Comparison of ENCODE assay signal across 8 cellular contexts in the genomic region with DNA sequence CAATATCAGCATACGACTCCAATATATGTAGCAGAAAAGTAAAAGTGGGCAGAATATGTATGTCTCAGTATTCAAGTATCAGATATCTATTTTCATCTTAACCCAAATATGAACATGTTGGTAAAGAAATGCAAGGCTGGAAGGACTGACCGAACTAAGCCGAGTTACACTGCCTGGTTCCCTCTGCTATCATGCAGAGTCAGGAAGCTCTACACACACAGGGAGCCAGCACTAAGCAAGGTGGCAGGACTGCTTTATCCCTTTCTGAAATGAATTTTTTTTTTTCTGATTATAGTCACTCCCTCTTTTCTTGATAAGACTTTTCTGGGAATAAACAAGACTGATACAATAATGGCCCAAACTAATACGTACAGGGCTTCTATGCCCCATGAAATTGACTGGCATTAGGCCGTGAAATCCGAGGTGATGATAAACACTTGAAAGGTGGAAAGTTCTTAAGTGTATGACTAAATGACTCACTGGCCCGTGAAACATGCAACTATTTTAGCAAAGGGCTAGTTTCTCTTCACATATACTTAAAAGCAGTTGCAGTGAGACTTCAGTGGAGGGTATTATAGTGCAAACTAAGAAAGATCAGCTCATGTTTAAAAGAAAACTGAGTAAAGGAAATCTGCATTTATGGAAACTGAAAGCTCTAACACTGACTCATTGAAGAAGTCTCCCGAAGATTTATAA. TPM values are rescaled to one million over a fixed set of nuclear protein-coding genes. Genes with fewer than 3 reads are reported as not detected.
DNase-seq lines count a peak whose midpoint lies in the region; ATAC-seq and TF ChIP-seq lines count a peak whose summit lies in the region.

No MANE protein-coding gene starts in this region.

- no peak overlapping the region for H3K4me3 ChIP-seq in PC-3 (ENCODE audit: low read length)

- H3K9me2 ChIP-seq in PC-3 (replicated peaks; ENCODE audit: low read length), result no peaks in the 10 kb centered on the region

- H3K4me3 Mint-ChIP-seq in activated T-helper 17 cell treated with anti-CD3 and anti-CD28 coated beads, Interleukin-2, amount 50 U/mL, for 72 hours, result peak overlapping the region; percentile 82
- H3K4me3 Mint-ChIP-seq in stimulated activated naive CD8-positive, alpha-beta T cell treated with anti-CD3 and anti-CD28 coated beads, Interleukin-15, amount 100 ng/mL, for 72 hours, result peak overlapping the region; percentile 37 to 75

- intact Hi-C loops in PC-3 (cut with micrococcal nuclease), result no loop called here

- no peak overlapping the region for H3K9ac ChIP-seq in PC-3 (ENCODE audit: low read length)

- H3K4me1 ChIP-seq in PC-3 (ENCODE audit: insufficient read depth, low read length), result no peaks in the 10 kb centered on the region

- H2AFZ ChIP-seq in PC-3 (ENCODE audit: low read length), result no peak overlapping the region

- H3K27me3 ChIP-seq in PC-3 (ENCODE audit: low read length), result no peaks in the 10 kb centered on the region

- H3K27ac Mint-ChIP-seq in activated T-helper 17 cell treated with anti-CD3 and anti-CD28 coated beads, Interleukin-2, amount 50 U/mL, for 72 hours, result peak overlapping the region; percentile 88
- peak overlapping the region; percentile 90 to 96 for H3K27ac Mint-ChIP-seq in stimulated activated naive CD8-positive, alpha-beta T cell treated with anti-CD3 and anti-CD28 coated beads, Interleukin-15, amount 100 ng/mL, for 72 hours

- ATAC-seq in GM19025 (IDR thresholded peaks at IDR 0.05; ENCODE audit: low read depth, unreplicated experiment) (peak; percentile 65), HG03066 (IDR thresholded peaks at IDR 0.05; ENCODE audit: low read depth, unreplicated experiment) (peak; percentile 86), PC-3 (no peak)
- peak; percentile 79 for ATAC-seq in activated T-helper 17 cell treated with anti-CD3 and anti-CD28 coated beads, Interleukin-2, amount 50 U/mL, for 72 hours (replicated peaks)
- peak; percentile 88 for ATAC-seq in stimulated activated naive CD8-positive, alpha-beta T cell treated with anti-CD3 and anti-CD28 coated beads, Interleukin-15, amount 100 ng/mL, for 72 hours

- no peak overlapping the region for H3K4me2 ChIP-seq in PC-3 (ENCODE audit: low read length)

- DNase-seq in A172 (ENCODE audit: low spot score), result peak; percentile 32
- DNase-seq in stimulated activated naive CD8-positive, alpha-beta T cell treated with anti-CD3 and anti-CD28 coated beads, Interleukin-15, amount 100 ng/mL, for 72 hours, result peak; percentile 31 to 49
- DNase-seq in PC-3, result no peak
- DNase-seq in GOT3 (lab: John Stamatoyannopoulos, UW), result no peak
- no peak for DNase-seq in NCI-H1105 treated with DMSO at 0.1 percent for 48 hours (lab: John Stamatoyannopoulos, UW)

- H3K79me2 ChIP-seq in PC-3 (ENCODE audit: low read length), result no peaks in the 10 kb centered on the region

- H3K27ac ChIP-seq in PC-3 (ENCODE audit: low read length), result no peak overlapping the region

- H3K9me3 ChIP-seq in PC-3 (ENCODE audit: low read length), result peaks cover 27% of the 10 kb centered on the region

- POLR2A ChIA-PET in PC-3 (lab: Charles Lee; ENCODE audit: unreplicated experiment), result no interaction called here

- CTCF ChIA-PET in PC-3 (lab: Charles Lee), result no interaction called here

- TF ChIP-seq CTCF in PC-3 (conservative IDR thresholded peaks at IDR 0.05; ENCODE audit: low read depth, low read length), result no peak

- no TSS peak for BruUV-seq in PC-3 (replicated peaks; lab: Mats Ljungman, UMichigan)

- H3F3A ChIP-seq in PC-3 (ENCODE audit: low read length, unreplicated experiment), result no peaks in the 10 kb centered on the region

- peaks cover 25% of the 10 kb centered on the region for H3K36me3 Mint-ChIP-seq in activated T-helper 17 cell treated with anti-CD3 and anti-CD28 coated beads, Interleukin-2, amount 50 U/mL, for 72 hours (ENCODE audit: low read depth)

- no peaks in the 10 kb centered on the region for H3K27me3 Mint-ChIP-seq in activated T-helper 17 cell treated with anti-CD3 and anti-CD28 coated beads, Interleukin-2, amount 50 U/mL, for 72 hours
- no peaks in the 10 kb centered on the region for H3K27me3 Mint-ChIP-seq in stimulated activated naive CD8-positive, alpha-beta T cell treated with anti-CD3 and anti-CD28 coated beads, Interleukin-15, amount 100 ng/mL, for 72 hours

- H3K36me3 ChIP-seq in PC-3 (ENCODE audit: low read depth, low read length), result peaks cover 25% of the 10 kb centered on the region

- no peaks in the 10 kb centered on the region for H4K20me1 ChIP-seq in PC-3 (ENCODE audit: low read length)

- H3K4me1 Mint-ChIP-seq in activated T-helper 17 cell treated with anti-CD3 and anti-CD28 coated beads, Interleukin-2, amount 50 U/mL, for 72 hours, result peaks cover 65% of the 10 kb centered on the region
- peaks cover 87% of the 10 kb centered on the region for H3K4me1 Mint-ChIP-seq in stimulated activated naive CD8-positive, alpha-beta T cell treated with anti-CD3 and anti-CD28 coated beads, Interleukin-15, amount 100 ng/mL, for 72 hours

- H3K9me3 Mint-ChIP-seq in activated T-helper 17 cell treated with anti-CD3 and anti-CD28 coated beads, Interleukin-2, amount 50 U/mL, for 72 hours, result no peaks in the 10 kb centered on the region
- no peaks in the 10 kb centered on the region for H3K9me3 Mint-ChIP-seq in stimulated activated naive CD8-positive, alpha-beta T cell treated with anti-CD3 and anti-CD28 coated beads, Interleukin-15, amount 100 ng/mL, for 72 hours

RNA-seq across cellular contexts. Expression of a gene that starts 14.9 kb away (rescaled TPM):
- total RNA-seq in A172 (2014; rRNA removed; shearing (Covaris generic)), result 0.03 and 1.2 TPM in 2 replicates
- 10 to 100 TPM; 34.6 to 97.7 TPM for total RNA-seq in activated T-helper 17 cell treated with anti-CD3 and anti-CD28 coated beads, Interleukin-2, amount 50 U/mL, for 72 hours
- total RNA-seq in PC-3 (2014; rRNA removed), result 14.8 and 23.3 TPM in 2 replicates

Comparison
In these comparisons a context has a peak if more than half of its experiments do, and no peak if none do; other contexts are left out.
1. DNase-seq: peak in A172 (single experiment) and stimulated activated naive CD8-positive, alpha-beta T cell treated with anti-CD3 and anti-CD28 coated beads, Interleukin-15, amount 100 ng/mL, for 72 hours (2 of 2); none in PC-3 (single experiment), GOT3 (single experiment) and NCI-H1105 treated with DMSO at 0.1 percent for 48 hours (single experiment).